1 cellular context compared by ENCODE assay signal in genomic region chr17:57415737-57416354, GRCh38.
TF ChIP-seq lines count a peak whose summit lies in the region.

No MANE protein-coding gene starts in this region.

TF ChIP-seq in HepG2, 621 proteins besides CTCF, POLR2A, EP300 and RAD21 (continued from another document):
- no peak for TF ChIP-seq ZMYM3 (CRISPR knock-in tag; IDR thresholded peaks at IDR 0.05)
- no peak for TF ChIP-seq ZMAT5 (CRISPR knock-in tag; IDR thresholded peaks at IDR 0.05; ENCODE audit: borderline replicate concordance, low read depth)
- no peak for TF ChIP-seq HIC2 (CRISPR knock-in tag; IDR thresholded peaks at IDR 0.05; ENCODE audit: low read depth)
- TF ChIP-seq HMGA1 (CRISPR knock-in tag; conservative IDR thresholded peaks at IDR 0.05) = no peak
- no peak for TF ChIP-seq NCOA2 (CRISPR knock-in tag; IDR thresholded peaks at IDR 0.05)
- TF ChIP-seq NFE2L2 (IDR thresholded peaks at IDR 0.05; ENCODE audit: low read length) = no peak
